ENCODE assay signal across 1 cellular context in the genomic region with DNA sequence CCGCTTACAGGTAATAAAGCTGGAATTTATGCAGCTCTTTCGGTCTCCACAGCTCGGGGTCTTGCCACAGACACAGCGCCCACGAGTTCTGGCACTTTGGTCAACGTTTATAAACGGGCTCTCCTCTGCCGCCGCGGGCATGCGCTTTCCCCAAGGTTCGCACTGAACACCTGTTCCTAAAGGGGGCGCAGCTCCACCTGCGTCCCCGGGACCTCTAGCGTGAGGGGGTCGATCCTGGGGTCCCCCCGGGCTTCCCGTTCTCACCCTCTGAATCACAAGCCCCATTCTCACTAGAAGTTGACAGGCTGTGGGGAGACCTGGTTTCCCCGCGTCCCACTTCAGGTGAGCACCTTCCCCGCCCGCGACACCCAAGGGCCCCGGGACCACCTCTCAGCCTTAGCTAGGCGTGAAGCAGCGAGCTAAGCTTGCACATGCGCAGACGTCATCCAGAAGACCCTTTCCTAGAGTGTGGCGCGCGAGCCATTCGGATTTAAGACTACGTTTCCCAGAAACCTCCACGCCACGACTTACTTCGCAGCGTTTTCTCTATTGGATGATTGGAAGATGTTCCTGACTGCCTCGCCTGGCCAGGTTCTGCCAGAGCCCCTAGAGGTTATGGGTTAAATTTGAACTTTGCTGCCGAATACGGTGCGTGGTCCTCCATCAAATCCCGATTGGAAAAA.
TF ChIP-seq lines count a peak whose summit lies in the region.

No MANE protein-coding gene starts in this region.

TF ChIP-seq in HepG2, 621 proteins besides CTCF, POLR2A, EP300 and RAD21 (continued from another document and continues in another):
- TF ChIP-seq, protein P1, sequence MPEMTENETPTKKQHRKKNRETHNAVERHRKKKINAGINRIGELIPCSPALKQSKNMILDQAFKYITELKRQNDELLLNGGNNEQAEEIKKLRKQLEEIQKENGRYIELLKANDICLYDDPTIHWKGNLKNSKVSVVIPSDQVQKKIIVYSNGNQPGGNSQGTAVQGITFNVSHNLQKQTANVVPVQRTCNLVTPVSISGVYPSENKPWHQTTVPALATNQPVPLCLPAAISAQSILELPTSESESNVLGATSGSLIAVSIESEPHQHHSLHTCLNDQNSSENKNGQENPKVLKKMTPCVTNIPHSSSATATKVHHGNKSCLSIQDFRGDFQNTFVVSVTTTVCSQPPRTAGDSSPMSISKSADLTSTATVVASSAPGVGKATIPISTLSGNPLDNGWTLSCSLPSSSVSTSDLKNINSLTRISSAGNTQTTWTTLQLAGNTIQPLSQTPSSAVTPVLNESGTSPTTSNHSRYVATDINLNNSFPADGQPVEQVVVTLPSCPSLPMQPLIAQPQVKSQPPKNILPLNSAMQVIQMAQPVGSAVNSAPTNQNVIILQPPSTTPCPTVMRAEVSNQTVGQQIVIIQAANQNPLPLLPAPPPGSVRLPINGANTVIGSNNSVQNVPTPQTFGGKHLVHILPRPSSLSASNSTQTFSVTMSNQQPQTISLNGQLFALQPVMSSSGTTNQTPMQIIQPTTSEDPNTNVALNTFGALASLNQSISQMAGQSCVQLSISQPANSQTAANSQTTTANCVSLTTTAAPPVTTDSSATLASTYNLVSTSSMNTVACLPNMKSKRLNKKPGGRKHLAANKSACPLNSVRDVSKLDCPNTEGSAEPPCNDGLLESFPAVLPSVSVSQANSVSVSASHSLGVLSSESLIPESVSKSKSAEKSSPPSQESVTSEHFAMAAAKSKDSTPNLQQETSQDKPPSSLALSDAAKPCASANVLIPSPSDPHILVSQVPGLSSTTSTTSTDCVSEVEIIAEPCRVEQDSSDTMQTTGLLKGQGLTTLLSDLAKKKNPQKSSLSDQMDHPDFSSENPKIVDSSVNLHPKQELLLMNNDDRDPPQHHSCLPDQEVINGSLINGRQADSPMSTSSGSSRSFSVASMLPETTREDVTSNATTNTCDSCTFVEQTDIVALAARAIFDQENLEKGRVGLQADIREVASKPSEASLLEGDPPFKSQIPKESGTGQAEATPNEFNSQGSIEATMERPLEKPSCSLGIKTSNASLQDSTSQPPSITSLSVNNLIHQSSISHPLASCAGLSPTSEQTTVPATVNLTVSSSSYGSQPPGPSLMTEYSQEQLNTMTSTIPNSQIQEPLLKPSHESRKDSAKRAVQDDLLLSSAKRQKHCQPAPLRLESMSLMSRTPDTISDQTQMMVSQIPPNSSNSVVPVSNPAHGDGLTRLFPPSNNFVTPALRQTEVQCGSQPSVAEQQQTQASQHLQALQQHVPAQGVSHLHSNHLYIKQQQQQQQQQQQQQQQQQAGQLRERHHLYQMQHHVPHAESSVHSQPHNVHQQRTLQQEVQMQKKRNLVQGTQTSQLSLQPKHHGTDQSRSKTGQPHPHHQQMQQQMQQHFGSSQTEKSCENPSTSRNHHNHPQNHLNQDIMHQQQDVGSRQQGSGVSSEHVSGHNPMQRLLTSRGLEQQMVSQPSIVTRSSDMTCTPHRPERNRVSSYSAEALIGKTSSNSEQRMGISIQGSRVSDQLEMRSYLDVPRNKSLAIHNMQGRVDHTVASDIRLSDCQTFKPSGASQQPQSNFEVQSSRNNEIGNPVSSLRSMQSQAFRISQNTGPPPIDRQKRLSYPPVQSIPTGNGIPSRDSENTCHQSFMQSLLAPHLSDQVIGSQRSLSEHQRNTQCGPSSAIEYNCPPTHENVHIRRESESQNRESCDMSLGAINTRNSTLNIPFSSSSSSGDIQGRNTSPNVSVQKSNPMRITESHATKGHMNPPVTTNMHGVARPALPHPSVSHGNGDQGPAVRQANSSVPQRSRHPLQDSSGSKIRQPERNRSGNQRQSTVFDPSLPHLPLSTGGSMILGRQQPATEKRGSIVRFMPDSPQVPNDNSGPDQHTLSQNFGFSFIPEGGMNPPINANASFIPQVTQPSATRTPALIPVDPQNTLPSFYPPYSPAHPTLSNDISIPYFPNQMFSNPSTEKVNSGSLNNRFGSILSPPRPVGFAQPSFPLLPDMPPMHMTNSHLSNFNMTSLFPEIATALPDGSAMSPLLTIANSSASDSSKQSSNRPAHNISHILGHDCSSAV (CRISPR knock-in tag; IDR thresholded peaks at IDR 0.05; ENCODE audit: borderline replicate concordance): no peak
- TF ChIP-seq ZNF790 (CRISPR knock-in tag; IDR thresholded peaks at IDR 0.05; ENCODE audit: borderline replicate concordance) (no peak), SPEN (CRISPR knock-in tag; IDR thresholded peaks at IDR 0.05; ENCODE audit: low read depth) (peak; percentile 40), CREB3 (CRISPR knock-in tag; IDR thresholded peaks at IDR 0.05) (peak; percentile 52; the same call in 1 of the 2 replicates), HCFC1 (IDR thresholded peaks at IDR 0.05; ENCODE audit: low read depth, low read length) (peak; percentile 78), ZNF891 (CRISPR knock-in tag; IDR thresholded peaks at IDR 0.05) (no peak), NFKB2 (CRISPR knock-in tag; IDR thresholded peaks at IDR 0.05; ENCODE audit: borderline replicate concordance) (peak; percentile 91; the same call in 1 of the 2 replicates), ZNF589 (CRISPR knock-in tag; conservative IDR thresholded peaks at IDR 0.05) (no peak), ATF1 (CRISPR knock-in tag; IDR thresholded peaks at IDR 0.05) (peak; percentile 66; the same call in 1 of the 2 replicates), TGIF2 (CRISPR knock-in tag; IDR thresholded peaks at IDR 0.05) (no peak), TFDP2 (CRISPR knock-in tag; IDR thresholded peaks at IDR 0.05) (peak; percentile 57; the same call in 1 of the 2 replicates), NFKBIZ (CRISPR knock-in tag; IDR thresholded peaks at IDR 0.05) (no peak), SNAPC2 (CRISPR knock-in tag; IDR thresholded peaks at IDR 0.05) (no peak), ASH2L (IDR thresholded peaks at IDR 0.05; ENCODE audit: insufficient read length, low read depth, low read length) (peak; percentile 54), HOXD1 (CRISPR knock-in tag; IDR thresholded peaks at IDR 0.05) (no peak), CENPT (CRISPR knock-in tag; IDR thresholded peaks at IDR 0.05; ENCODE audit: low read depth) (no peak), PAX8 (CRISPR knock-in tag; IDR thresholded peaks at IDR 0.05; ENCODE audit: borderline replicate concordance) (0 out of 2 replicates have a peak, but pooled peaks have one; percentile 39), ZNF263 (CRISPR knock-in tag; IDR thresholded peaks at IDR 0.05) (no peak; the same call in 1 of the 2 replicates), TBL1XR1 (IDR thresholded peaks at IDR 0.05; ENCODE audit: borderline replicate concordance, low read length, partially characterized antibody) (no peak), HNF1A (IDR thresholded peaks at IDR 0.05; ENCODE audit: low read depth) (no peak), HNF1A (CRISPR knock-in tag; IDR thresholded peaks at IDR 0.05; ENCODE audit: borderline replicate concordance) (no peak; the same call in 1 of the 2 replicates), U2AF2 (IDR thresholded peaks at IDR 0.05; ENCODE audit: low read depth, low read length) (no peak), FOXM1 (CRISPR knock-in tag; IDR thresholded peaks at IDR 0.05) (no peak), PHB2 (IDR thresholded peaks at IDR 0.05; ENCODE audit: partially characterized antibody) (no peak), ZNF691 (CRISPR knock-in tag; IDR thresholded peaks at IDR 0.05; ENCODE audit: borderline replicate concordance, low read depth) (0 out of 2 replicates have a peak, but pooled peaks have one; percentile 29), ZNF607 (CRISPR knock-in tag; IDR thresholded peaks at IDR 0.05; ENCODE audit: borderline replicate concordance) (peak; percentile 83; the same call in 1 of the 2 replicates), ZNF605 (CRISPR knock-in tag; IDR thresholded peaks at IDR 0.05) (no peak), NFE2 (CRISPR knock-in tag; IDR thresholded peaks at IDR 0.05) (no peak)
- TF ChIP-seq, protein P2, sequence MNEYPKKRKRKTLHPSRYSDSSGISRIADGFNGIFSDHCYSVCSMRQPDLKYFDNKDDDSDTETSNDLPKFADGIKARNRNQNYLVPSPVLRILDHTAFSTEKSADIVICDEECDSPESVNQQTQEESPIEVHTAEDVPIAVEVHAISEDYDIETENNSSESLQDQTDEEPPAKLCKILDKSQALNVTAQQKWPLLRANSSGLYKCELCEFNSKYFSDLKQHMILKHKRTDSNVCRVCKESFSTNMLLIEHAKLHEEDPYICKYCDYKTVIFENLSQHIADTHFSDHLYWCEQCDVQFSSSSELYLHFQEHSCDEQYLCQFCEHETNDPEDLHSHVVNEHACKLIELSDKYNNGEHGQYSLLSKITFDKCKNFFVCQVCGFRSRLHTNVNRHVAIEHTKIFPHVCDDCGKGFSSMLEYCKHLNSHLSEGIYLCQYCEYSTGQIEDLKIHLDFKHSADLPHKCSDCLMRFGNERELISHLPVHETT (CRISPR knock-in tag; conservative IDR thresholded peaks at IDR 0.05): no peak
- TF ChIP-seq, protein P3, sequence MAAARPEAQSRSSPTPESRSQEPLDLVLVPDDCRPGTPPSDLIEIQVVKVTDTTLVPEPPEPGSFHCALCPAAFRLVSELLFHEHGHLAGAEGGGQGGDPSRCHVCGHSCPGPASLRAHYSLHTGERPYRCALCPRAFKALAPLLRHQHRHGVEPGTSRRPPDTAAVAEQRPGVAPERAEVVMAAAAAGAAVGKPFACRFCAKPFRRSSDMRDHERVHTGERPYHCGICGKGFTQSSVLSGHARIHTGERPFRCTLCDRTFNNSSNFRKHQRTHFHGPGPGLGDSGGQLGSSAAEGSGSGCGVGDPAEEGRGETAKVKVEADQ (CRISPR knock-in tag; IDR thresholded peaks at IDR 0.05; ENCODE audit: borderline replicate concordance): 0 out of 2 replicates have a peak, but pooled peaks have one; percentile 59
- TF ChIP-seq, protein P4, sequence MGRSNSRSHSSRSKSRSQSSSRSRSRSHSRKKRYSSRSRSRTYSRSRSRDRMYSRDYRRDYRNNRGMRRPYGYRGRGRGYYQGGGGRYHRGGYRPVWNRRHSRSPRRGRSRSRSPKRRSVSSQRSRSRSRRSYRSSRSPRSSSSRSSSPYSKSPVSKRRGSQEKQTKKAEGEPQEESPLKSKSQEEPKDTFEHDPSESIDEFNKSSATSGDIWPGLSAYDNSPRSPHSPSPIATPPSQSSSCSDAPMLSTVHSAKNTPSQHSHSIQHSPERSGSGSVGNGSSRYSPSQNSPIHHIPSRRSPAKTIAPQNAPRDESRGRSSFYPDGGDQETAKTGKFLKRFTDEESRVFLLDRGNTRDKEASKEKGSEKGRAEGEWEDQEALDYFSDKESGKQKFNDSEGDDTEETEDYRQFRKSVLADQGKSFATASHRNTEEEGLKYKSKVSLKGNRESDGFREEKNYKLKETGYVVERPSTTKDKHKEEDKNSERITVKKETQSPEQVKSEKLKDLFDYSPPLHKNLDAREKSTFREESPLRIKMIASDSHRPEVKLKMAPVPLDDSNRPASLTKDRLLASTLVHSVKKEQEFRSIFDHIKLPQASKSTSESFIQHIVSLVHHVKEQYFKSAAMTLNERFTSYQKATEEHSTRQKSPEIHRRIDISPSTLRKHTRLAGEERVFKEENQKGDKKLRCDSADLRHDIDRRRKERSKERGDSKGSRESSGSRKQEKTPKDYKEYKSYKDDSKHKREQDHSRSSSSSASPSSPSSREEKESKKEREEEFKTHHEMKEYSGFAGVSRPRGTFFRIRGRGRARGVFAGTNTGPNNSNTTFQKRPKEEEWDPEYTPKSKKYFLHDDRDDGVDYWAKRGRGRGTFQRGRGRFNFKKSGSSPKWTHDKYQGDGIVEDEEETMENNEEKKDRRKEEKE (IDR thresholded peaks at IDR 0.05): no peak
